22 cellular contexts compared by ENCODE assay signal in genomic region chr3:113496924-113497323, GRCh38. TPM values are rescaled to one million over a fixed set of nuclear protein-coding genes. Genes with fewer than 3 reads are reported as not detected.
DNase-seq lines count a peak whose midpoint lies in the region; ATAC-seq and TF ChIP-seq lines count a peak whose summit lies in the region.
"Had no signal": no experiment of that assay in that cellular context is flagged by ENCODE, and none has a peak within 500 bp of the region (broad histone marks: within the 10 kb centered on the region; RNA-seq: fewer than 3 reads in every experiment).

No MANE protein-coding gene starts in this region.

- H2AFZ ChIP-seq in GM23248, result no peak overlapping the region

- in situ Hi-C loops in GM23248 (cut with MboI), result no loop called here

- no peak overlapping the region for H3K9ac ChIP-seq in GM23248
- H3K9ac ChIP-seq: BLaER1 treated with 17β-estradiol and CSF1 and Interleukin-3, amounts not matched to agents 10 nM and 100 nM had no signal

- no peaks in the 10 kb centered on the region for H4K20me1 ChIP-seq in GM23248 (ENCODE audit: insufficient read depth)
- H4K20me1 ChIP-seq: BLaER1 treated with 17β-estradiol and CSF1 and Interleukin-3, amounts not matched to agents 10 nM and 100 nM had no signal

- DNase-seq in GM23248 (peak; percentile 33), NCI-H2029 (lab: John Stamatoyannopoulos, UW) (peak; percentile 57), choroid plexus epithelial cell (ENCODE audit: low read depth) (peak; percentile 79), mucosa of descending colon (no peak), T-helper 9 cell (no peak), omental fat pad (ENCODE audit: low spot score) (no peak), NCI-H526 (lab: John Stamatoyannopoulos, UW) (no peak)
- DNase-seq: caudate nucleus; effector CD4-positive, alpha-beta T cell; foreskin keratinocyte; kidney glomerular epithelial cell; NCI-H510A treated with DMSO at 0.1 percent for 48 hours; nephron progenitor cell; SHP77; small intestine; stimulated activated CD4-positive, alpha-beta T cell treated with anti-CD3 and anti-CD28 coated beads, Interleukin-4, amount 100 ng/mL, for 1 hour had no signal

- H3K4me3 ChIP-seq in GM23248 (no peak overlapping the region), choroid plexus epithelial cell (ENCODE audit: low read depth, low read length) (no peak overlapping the region), mucosa of descending colon (no peak overlapping the region)
- H3K4me3 ChIP-seq: BLaER1 treated with 17β-estradiol and CSF1 and Interleukin-3, amounts not matched to agents 10 nM and 100 nM; vagina had no signal

- ATAC-seq in mucosa of descending colon, result peak; percentile 12
- no peak for ATAC-seq in omental fat pad (ENCODE audit: low FRiP score)
- ATAC-seq: activated CD4-positive, CD25-positive, alpha-beta regulatory T cell treated with anti-CD3 and anti-CD28 coated beads, Interleukin-2, amount 50 U/mL, for 24 hours; activated T-helper 17 cell treated with anti-CD3 and anti-CD28 coated beads, Interleukin-2, amount 50 U/mL, for 72 hours; foreskin keratinocyte; HepG2 had no signal

- H3K27me3 ChIP-seq in GM23248 (replicated peaks; ENCODE audit: insufficient read depth), result no peaks in the 10 kb centered on the region
- H3K27me3 ChIP-seq: BLaER1 treated with 17β-estradiol and CSF1 and Interleukin-3, amounts not matched to agents 10 nM and 100 nM; foreskin keratinocyte; vagina had no signal

- H3F3A ChIP-seq in GM23248 (ENCODE audit: insufficient read depth), result peaks cover 19% of the 10 kb centered on the region

- H3K4me1 ChIP-seq in GM23248 (ENCODE audit: insufficient read depth) (peaks cover 17% of the 10 kb centered on the region), mucosa of descending colon (ENCODE audit: low read depth) (no peaks in the 10 kb centered on the region)
- H3K4me1 ChIP-seq: foreskin keratinocyte, vagina had no signal

- H3K27ac ChIP-seq in GM23248, result no peak overlapping the region
- H3K27ac ChIP-seq: BLaER1 treated with 17β-estradiol and CSF1 and Interleukin-3, amounts not matched to agents 10 nM and 100 nM; foreskin keratinocyte; vagina had no signal

- H3K9me3 ChIP-seq in GM23248 (ENCODE audit: low read depth) (no peaks in the 10 kb centered on the region), mucosa of descending colon (no peaks in the 10 kb centered on the region)
- H3K9me3 ChIP-seq: BLaER1 treated with 17β-estradiol and CSF1 and Interleukin-3, amounts not matched to agents 10 nM and 100 nM; vagina had no signal

- no peaks in the 10 kb centered on the region for H3K79me2 ChIP-seq in GM23248 (ENCODE audit: insufficient read depth)

- intact Hi-C loops in mucosa of descending colon (cut with DNase I, micrococcal nuclease), result no loop called here

- H3K36me3 ChIP-seq in GM23248 (ENCODE audit: low read depth) (peaks cover 9% of the 10 kb centered on the region; the same call in 1 of the 2 replicates), mucosa of descending colon (ENCODE audit: low read depth) (no peaks in the 10 kb centered on the region)

- no peaks in the 10 kb centered on the region for H3K9me2 ChIP-seq in GM23248 (ENCODE audit: insufficient read depth)

- TF ChIP-seq CTCF in choroid plexus epithelial cell (conservative IDR thresholded peaks at IDR 0.05; ENCODE audit: low read depth, low read length) (no peak), mucosa of descending colon (IDR thresholded peaks at IDR 0.05) (no peak), omental fat pad (IDR thresholded peaks at IDR 0.05) (no peak)

- H3K4me2 ChIP-seq in GM23248 (ENCODE audit: unreplicated experiment), result no peak overlapping the region
- H3K4me2 ChIP-seq: BLaER1 treated with 17β-estradiol and CSF1 and Interleukin-3, amounts not matched to agents 10 nM and 100 nM had no signal

RNA-seq across cellular contexts. Expression of gene SPICE1, which starts 18.0 kb away (rescaled TPM):
- 5.5 and 15.6 TPM in 2 replicates for total RNA-seq in GM23248 (2014; rRNA removed; shearing (Covaris generic))
- polyA plus RNA-seq in GM23248 (2016; fragmentation: Nextera tagmentation; extraction: Ambion mirVana), result 5.8 and 8.3 TPM in 2 replicates
- total RNA-seq in mucosa of descending colon (10 to 100 TPM; 18.7 to 29.6 (median 27.5) TPM), omental fat pad (10 to 100 TPM in 1 of 4 donors, 1 to 10 TPM in 3; 7.3 to 16.2 (median 9.0) TPM)

RNA-seq across cellular contexts. Expression of gene SIDT1, which starts 35.4 kb away (rescaled TPM):
- not detected in 2 replicates for total RNA-seq in GM23248 (2014; rRNA removed; shearing (Covaris generic))
- not detected in 2 replicates for polyA plus RNA-seq in GM23248 (2016; fragmentation: Nextera tagmentation; extraction: Ambion mirVana)
- total RNA-seq in mucosa of descending colon (10 to 100 TPM; 22.4 to 61.2 (median 37.0) TPM), omental fat pad (1 to 10 TPM; 2.7 to 7.4 (median 5.1) TPM)
- total RNA-seq: progenitor cell of endocrine pancreas had no signal

RNA-seq across cellular contexts. Expression of gene CFAP44, which starts 55.6 kb away (rescaled TPM):
- 1.4 and 2.7 TPM in 2 replicates for total RNA-seq in GM23248 (2014; rRNA removed; shearing (Covaris generic))
- polyA plus RNA-seq in GM23248 (2016; fragmentation: Nextera tagmentation; extraction: Ambion mirVana), result 0.55 and 0.63 TPM in 2 replicates
- total RNA-seq in mucosa of descending colon, result 10 to 100 TPM; 10.8 to 17.5 (median 16.7) TPM
- 1 to 10 TPM; 1.6 to 8.4 (median 3.8) TPM for total RNA-seq in omental fat pad

Comparison
In these comparisons a context has a peak if more than half of its experiments do, and no peak if none do; other contexts are left out.
1. DNase-seq: peak in GM23248 (single experiment), NCI-H2029 (single experiment) and choroid plexus epithelial cell (single experiment); none in mucosa of descending colon (0 of 3), T-helper 9 cell (single experiment), omental fat pad (single experiment) and NCI-H526 (0 of 2).